In genomic region chr6:21992178-21992967, GRCh38 we compare ENCODE assay signal across 11 cellular contexts.
A peak's percentile ranks its signal among the peaks of the same experiment; 100 is the strongest.
DNase-seq lines count a peak whose midpoint lies in the region; ATAC-seq and TF ChIP-seq lines count a peak whose summit lies in the region.
"Had no signal": no experiment of that assay in that cellular context is flagged by ENCODE, and none has a peak within 500 bp of the region (broad histone marks: within the 10 kb centered on the region; RNA-seq: fewer than 3 reads in every experiment).

No MANE protein-coding gene starts in this region.

- no peak for ATAC-seq in GM19395 (IDR thresholded peaks at IDR 0.05; ENCODE audit: unreplicated experiment)

- H3K27me3 Mint-ChIP-seq in MCF 10A (ENCODE audit: insufficient read depth, unreplicated experiment), result no peaks in the 10 kb centered on the region
- H3K27me3 Mint-ChIP-seq in activated CD4-positive, alpha-beta memory T cell treated with anti-CD3 and anti-CD28 coated beads for 36 hours, result peaks cover 4% of the 10 kb centered on the region
- H3K27me3 Mint-ChIP-seq: B cell had no signal

- WGBS in thymus, result 64% methylated on average over 6 of the region's 6 CpGs

- H3K4me3 Mint-ChIP-seq in MCF 10A (ENCODE audit: unreplicated experiment), result no peak overlapping the region
- H3K4me3 Mint-ChIP-seq in activated CD4-positive, alpha-beta memory T cell treated with anti-CD3 and anti-CD28 coated beads for 36 hours, result no peak overlapping the region
- H3K4me3 Mint-ChIP-seq: B cell had no signal

- no peaks in the 10 kb centered on the region for H3K27me3 ChIP-seq in breast epithelium
- no peaks in the 10 kb centered on the region for H3K27me3 ChIP-seq in thymus (ENCODE audit: control insufficient read depth, insufficient read depth)

- POLR2A ChIA-PET in MCF 10A (lab: Yijun Ruan, JAX), result interaction anchor here (0.7 kb wide), 2 partner anchors 24 to 44 kb away, joined by 3 read pairs; no protein-coding TSS in a partner anchor
- POLR2A ChIA-PET in activated CD4-positive, alpha-beta memory T cell treated with anti-CD3 and anti-CD28 coated beads for 36 hours (lab: Charles Lee), result no interaction called here

- no peaks in the 10 kb centered on the region for H3K4me1 ChIP-seq in breast epithelium
- peaks cover 19% of the 10 kb centered on the region for H3K4me1 ChIP-seq in thymus (ENCODE audit: control insufficient read depth, insufficient read depth, low read length)

- no peak for TF ChIP-seq POLR2A in breast epithelium (IDR thresholded peaks at IDR 0.05)

- BruUV-seq in MCF 10A (replicated peaks; lab: Mats Ljungman, UMichigan), result no TSS peak

- H3K27ac Mint-ChIP-seq in MCF 10A (ENCODE audit: low read depth, unreplicated experiment), result no peak overlapping the region
- no peak overlapping the region for H3K27ac Mint-ChIP-seq in activated CD4-positive, alpha-beta memory T cell treated with anti-CD3 and anti-CD28 coated beads for 36 hours
- H3K27ac Mint-ChIP-seq: B cell had no signal

- H3K27ac ChIP-seq in breast epithelium (no peak overlapping the region), thymus (ENCODE audit: low read depth) (peak overlapping the region; percentile 46)

- H3K36me3 Mint-ChIP-seq in MCF 10A (ENCODE audit: insufficient read depth, unreplicated experiment), result no peaks in the 10 kb centered on the region
- no peaks in the 10 kb centered on the region for H3K36me3 Mint-ChIP-seq in activated CD4-positive, alpha-beta memory T cell treated with anti-CD3 and anti-CD28 coated beads for 36 hours

- H3K36me3 ChIP-seq in breast epithelium (no peaks in the 10 kb centered on the region), thymus (ENCODE audit: control insufficient read depth, insufficient read depth) (no peaks in the 10 kb centered on the region)

- H3K9me3 ChIP-seq in breast epithelium, result no peaks in the 10 kb centered on the region
- no peaks in the 10 kb centered on the region for H3K9me3 ChIP-seq in thymus (ENCODE audit: control insufficient read depth)

- peak; percentile 16 for DNase-seq in MCF 10A (ENCODE audit: unreplicated experiment)
- no peak for DNase-seq in breast epithelium (ENCODE audit: low spot score in 2 of 2)
- peak; percentile 89 for DNase-seq in RPMI7951 (ENCODE audit: low read depth)
- peak; percentile 65 for DNase-seq in epithelial cell of esophagus (ENCODE audit: low read depth)
- DNase-seq in activated CD4-positive, alpha-beta memory T cell treated with anti-CD3 and anti-CD28 coated beads for 36 hours, result no peak
- DNase-seq in DMS153 treated with DMSO at 0.1 percent for 48 hours (lab: John Stamatoyannopoulos, UW; ENCODE audit: unreplicated experiment), result no peak
- DNase-seq: islet precursor cell, posterior cingulate gyrus had no signal

- H3K4me3 ChIP-seq in breast epithelium (no peak overlapping the region), epithelial cell of esophagus (ENCODE audit: low read length) (no peak overlapping the region), thymus (ENCODE audit: low read length) (no peak overlapping the region)

- intact Hi-C loops in MCF 10A (cut with micrococcal nuclease) (no loop called here), breast epithelium (cut with DNase I; ENCODE audit: low total_unique reads) (no loop called here)
- intact Hi-C loops in activated CD4-positive, alpha-beta memory T cell treated with anti-CD3 and anti-CD28 coated beads for 36 hours (cut with micrococcal nuclease), result no loop called here

- H3K4me1 Mint-ChIP-seq in MCF 10A (ENCODE audit: insufficient read depth, unreplicated experiment), result peaks cover 6% of the 10 kb centered on the region
- no peaks in the 10 kb centered on the region for H3K4me1 Mint-ChIP-seq in activated CD4-positive, alpha-beta memory T cell treated with anti-CD3 and anti-CD28 coated beads for 36 hours (ENCODE audit: low read depth)

- TF ChIP-seq CTCF in MCF 10A (IDR thresholded peaks at IDR 0.05; ENCODE audit: unreplicated experiment) (no peak), breast epithelium (IDR thresholded peaks at IDR 0.05) (no peak), epithelial cell of esophagus (IDR thresholded peaks at IDR 0.05; ENCODE audit: insufficient read depth, low read depth, low read length, missing control alignments) (no peak)

- CTCF ChIA-PET in MCF 10A (lab: Yijun Ruan, JAX), result interaction anchor here (0.6 kb wide), 1 partner anchor 1604 kb away, joined by 3 read pairs; no protein-coding TSS in a partner anchor
- CTCF ChIA-PET in activated CD4-positive, alpha-beta memory T cell treated with anti-CD3 and anti-CD28 coated beads for 36 hours (lab: Charles Lee), result no interaction called here

- no peaks in the 10 kb centered on the region for H3K9me3 Mint-ChIP-seq in MCF 10A (ENCODE audit: unreplicated experiment)
- H3K9me3 Mint-ChIP-seq in activated CD4-positive, alpha-beta memory T cell treated with anti-CD3 and anti-CD28 coated beads for 36 hours, result no peaks in the 10 kb centered on the region

Comparison
In these comparisons a context has a peak if more than half of its experiments do, and no peak if none do; other contexts are left out.
1. DNase-seq: peak in MCF 10A (single experiment), RPMI7951 (single experiment) and epithelial cell of esophagus (single experiment); none in breast epithelium (0 of 2), activated CD4-positive, alpha-beta memory T cell treated with anti-CD3 and anti-CD28 coated beads for 36 hours (single experiment) and DMS153 treated with DMSO at 0.1 percent for 48 hours (single experiment).